32 cellular contexts compared by ENCODE assay signal in the genomic region with DNA sequence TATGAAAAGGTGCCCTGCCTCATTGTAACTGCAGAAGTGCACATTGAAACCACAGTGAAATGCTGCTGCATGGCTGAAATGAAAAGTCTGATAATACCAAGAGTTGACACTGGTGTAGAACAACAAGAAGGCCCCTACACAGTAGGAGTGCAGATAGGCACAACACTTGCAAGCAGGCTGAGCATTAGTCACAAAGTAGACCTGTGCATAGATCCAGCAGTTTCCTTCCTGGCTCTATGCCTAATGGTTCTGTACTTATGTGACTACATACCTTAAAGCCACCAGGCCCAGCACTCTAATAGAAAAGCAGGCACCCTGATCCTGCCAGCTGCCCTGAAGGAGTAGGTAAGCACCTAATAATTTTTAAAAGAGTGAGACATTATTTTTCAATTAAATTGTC. TPM values are rescaled to one million over a fixed set of nuclear protein-coding genes. Genes with fewer than 3 reads are reported as not detected.
"Had no signal": no experiment of that assay in that cellular context is flagged by ENCODE, and none has a peak within 500 bp of the region (broad histone marks: within the 10 kb centered on the region; RNA-seq: fewer than 3 reads in every experiment).

No MANE protein-coding gene starts in this region.

- DNase-seq: cortex of kidney; effector memory CD8-positive, alpha-beta T cell; glutamatergic neuron; heart right ventricle; hippocampal formation; left ventricle myocardium superior; lower lobe of right lung; natural killer cell; occipital lobe; ovary; posterior cingulate gyrus; psoas muscle; retina; stimulated activated CD4-positive, alpha-beta T cell treated with anti-CD3 and anti-CD28 coated beads, Interleukin-12 subunit alpha, Interleukin-12 subunit beta, amount 100 ng/mL, for 4 hours; stimulated activated CD4-positive, alpha-beta T cell treated with anti-CD3 and anti-CD28 coated beads, Interleukin-1b, Interleukin-23, amount 100 ng/mL, for 48 hours; stimulated activated CD4-positive, alpha-beta T cell treated with anti-CD3 and anti-CD28 coated beads, Interleukin-4, amount 100 ng/mL, for 1 hour; stimulated activated CD8-positive, alpha-beta memory T cell treated with anti-CD3 and anti-CD28 coated beads, Interleukin-4, amount 100 ng/mL, for 48 hours; stimulated activated naive CD4-positive, alpha-beta T cell; stimulated activated naive CD8-positive, alpha-beta T cell treated with anti-CD3 and anti-CD28 coated beads, Interleukin-15, amount 100 ng/mL, for 72 hours; transverse colon; upper lobe of right lung; uterus had no signal

- H3K4me3 ChIP-seq: esophagus muscularis mucosa, gastroesophageal sphincter, heart right ventricle, lower lobe of right lung, ovary, psoas muscle, smooth muscle cell, suprapubic skin, transverse colon, upper lobe of right lung, uterus had no signal

- ATAC-seq: effector memory CD8-positive, alpha-beta T cell; foreskin keratinocyte; gastroesophageal sphincter; heart right ventricle; left ventricle myocardium superior; lower lobe of right lung; natural killer cell; psoas muscle; sciatic nerve; stimulated activated naive CD8-positive, alpha-beta T cell treated with anti-CD3 and anti-CD28 coated beads, Interleukin-15, amount 100 ng/mL, for 72 hours; upper lobe of right lung had no signal

RNA-seq across cellular contexts. Expression of gene PRR23E, which starts 41.9 kb away (rescaled TPM):
- total RNA-seq: dermis microvascular lymphatic vessel endothelial cell, esophagus muscularis mucosa, fibroblast of lung, foreskin keratinocyte, gastroesophageal sphincter, heart right ventricle, kidney epithelial cell, left ventricle myocardium superior, lower lobe of right lung, mononuclear cell, natural killer cell, occipital lobe, ovary, psoas muscle, sciatic nerve, smooth muscle cell, suprapubic skin, transverse colon, upper lobe of right lung, uterus had no signal

RNA-seq across cellular contexts. Expression of gene PRR20G, which starts 53.1 kb away (rescaled TPM):
- total RNA-seq: dermis microvascular lymphatic vessel endothelial cell, esophagus muscularis mucosa, fibroblast of lung, foreskin keratinocyte, gastroesophageal sphincter, heart right ventricle, left ventricle myocardium superior, lower lobe of right lung, mononuclear cell, natural killer cell, occipital lobe, ovary, psoas muscle, sciatic nerve, smooth muscle cell, suprapubic skin, transverse colon, upper lobe of right lung, uterus had no signal
